Comparison of ENCODE assay signal across 1 cellular context in the genomic region with DNA sequence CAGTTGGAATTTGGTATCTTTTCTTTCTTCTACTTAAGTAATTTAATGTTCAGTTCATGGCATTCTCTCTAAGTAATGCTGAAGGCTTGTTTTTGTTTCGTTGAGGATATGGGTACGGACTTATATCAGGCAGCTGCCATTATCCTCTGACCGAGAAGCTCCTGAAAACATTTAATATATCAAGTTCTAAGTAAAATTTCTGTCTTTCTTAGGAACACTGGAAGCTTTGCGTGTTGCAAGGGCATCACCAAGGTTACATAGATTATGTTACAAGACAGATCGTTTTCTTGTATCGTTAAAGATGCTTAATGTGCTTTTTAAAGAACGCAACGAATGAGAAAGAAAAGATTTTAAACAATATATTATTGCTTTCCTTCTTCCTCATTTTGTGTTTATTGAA.
TF ChIP-seq lines count a peak whose summit lies in the region.

No MANE protein-coding gene starts in this region.

TF ChIP-seq in A549, 52 proteins besides CTCF, POLR2A, EP300 and RAD21 (continued from another document):
- TF ChIP-seq NR3C1 (IDR thresholded peaks at IDR 0.05): no peak
- no peak for TF ChIP-seq MAFK (IDR thresholded peaks at IDR 0.05; ENCODE audit: partially characterized antibody)
- TF ChIP-seq ZFP36 (IDR thresholded peaks at IDR 0.05; ENCODE audit: borderline replicate concordance, partially characterized antibody): no peak
TF ChIP-seq in A549: peak in this region for 0.
